ENCODE assay signal across 11 cellular contexts in genomic region chr17:80071116-80071980, GRCh38. TPM values are rescaled to one million over a fixed set of nuclear protein-coding genes. Genes with fewer than 3 reads are reported as not detected.
DNase-seq lines count a peak whose midpoint lies in the region; ATAC-seq and TF ChIP-seq lines count a peak whose summit lies in the region.
"Had no signal": no experiment of that assay in that cellular context is flagged by ENCODE, and none has a peak within 500 bp of the region (broad histone marks: within the 10 kb centered on the region; RNA-seq: fewer than 3 reads in every experiment).

No MANE protein-coding gene starts in this region.

- DNase-seq in D341Med (ENCODE audit: low spot score) (peak; percentile 32), anterior cingulate cortex (lab: John Stamatoyannopoulos, UW) (peak in 39 of 58 donors; percentile 14 to 75 (median 38)), heart right ventricle (peak; percentile 65 to 72), putamen (ENCODE audit: low spot score) (peak; percentile 56), OCI-LY7 (ENCODE audit: low spot score) (no peak)
- DNase-seq: activated naive CD8-positive, alpha-beta T cell treated with anti-CD3 and anti-CD28 coated beads for 36 hours; naive B cell; stimulated activated naive CD8-positive, alpha-beta T cell treated with anti-CD3 and anti-CD28 coated beads, Interleukin-15, amount 100 ng/mL, for 72 hours had no signal

- CTCF ChIA-PET in OCI-LY7 (lab: Charles Lee; ENCODE audit: unreplicated experiment) = no interaction called here

- TF ChIP-seq CTCF in heart right ventricle (IDR thresholded peaks at IDR 0.05) = no peak
- no peak for TF ChIP-seq CTCF in OCI-LY7 (conservative IDR thresholded peaks at IDR 0.05; ENCODE audit: low read length)

- H3K9me2 ChIP-seq in OCI-LY7 (ENCODE audit: insufficient read depth, low read length) = no peaks in the 10 kb centered on the region

- H2AFZ ChIP-seq in OCI-LY7 (ENCODE audit: low read length) = no peak overlapping the region

- no peaks in the 10 kb centered on the region for H3K9me3 ChIP-seq in heart right ventricle
- H3K9me3 ChIP-seq in OCI-LY7 (ENCODE audit: low read length) = no peaks in the 10 kb centered on the region

- ATAC-seq in heart right ventricle (peak; percentile 58 to 80 (median 74)), GM21447 (IDR thresholded peaks at IDR 0.05; ENCODE audit: unreplicated experiment) (no peak), GM18520 (IDR thresholded peaks at IDR 0.05; ENCODE audit: unreplicated experiment) (no peak), GM21786 (IDR thresholded peaks at IDR 0.05; ENCODE audit: unreplicated experiment) (no peak)
- ATAC-seq: stimulated activated naive CD8-positive, alpha-beta T cell treated with anti-CD3 and anti-CD28 coated beads, Interleukin-15, amount 100 ng/mL, for 72 hours had no signal

- H3K27me3 ChIP-seq in heart right ventricle = no peaks in the 10 kb centered on the region

- H3K4me2 ChIP-seq in OCI-LY7 (ENCODE audit: low read length) = no peak overlapping the region

- no peaks in the 10 kb centered on the region for H3K79me2 ChIP-seq in OCI-LY7 (ENCODE audit: insufficient read depth, low read depth, low read length)

- POLR2A ChIA-PET in OCI-LY7 (lab: Charles Lee) = interaction anchor here (0.6 to 0.7 kb wide), 3 partner anchors 52 to 695 kb away, joined by 3 to 5 read pairs (median 3); no protein-coding TSS in a partner anchor

- H3K4me1 ChIP-seq in heart right ventricle (peaks cover 17 to 44% (median 40%) of the 10 kb centered on the region in 9 donors), OCI-LY7 (ENCODE audit: insufficient read depth, low read length, poor library complexity, severe bottlenecking) (no peaks in the 10 kb centered on the region)

- H4K20me1 ChIP-seq in OCI-LY7 (ENCODE audit: insufficient read depth, low read length) = no peaks in the 10 kb centered on the region

- WGBS in heart right ventricle, 2 donors = 14 to 32% methylated on average over 21 of the region's 22 CpGs

- peak overlapping the region; percentile 8 to 58 (median 46) for H3K4me3 ChIP-seq in heart right ventricle
- no peak overlapping the region for H3K4me3 ChIP-seq in OCI-LY7 (ENCODE audit: low read depth, low read length, poor library complexity, severe bottlenecking)

- H3K27ac ChIP-seq in heart right ventricle = peak overlapping the region; percentile 71 to 95 (median 84)
- no peak overlapping the region for H3K27ac ChIP-seq in OCI-LY7 (ENCODE audit: low read depth, low read length, poor library complexity, severe bottlenecking)

- intact Hi-C loops in heart right ventricle (cut with DNase I) = loop anchor here in 2 of 10 donors (5.0 kb wide), 2 partner anchors 34 to 64 kb away; partner anchors contain the start of genes CCDC40 (in 1 of the 2) and TBC1D16 (in 1 of the 2)
- intact Hi-C loops in OCI-LY7 (cut with micrococcal nuclease; ENCODE audit: unreplicated experiment) = no loop called here

- no TSS peak for BruUV-seq in OCI-LY7 (replicated peaks; lab: Mats Ljungman, UMichigan)

- H3K36me3 ChIP-seq in heart right ventricle (no peaks in the 10 kb centered on the region), OCI-LY7 (ENCODE audit: insufficient read depth, low read length) (no peaks in the 10 kb centered on the region)

RNA-seq across cellular contexts. Expression of gene GAA, which starts 30.0 kb away (rescaled TPM):
- total RNA-seq in heart right ventricle (10 to 100 TPM; 29.6 to 67.7 (median 52.1) TPM), OCI-LY7 (2022) (51.6 and 59.4 TPM in 2 replicates)
- 10 to 100 TPM; 26.4 to 41.0 TPM for polyA plus RNA-seq in heart right ventricle
- total RNA-seq in OCI-LY7 (2014; rRNA removed; shearing (Covaris generic)) = 34.8 and 43.2 TPM in 2 replicates

RNA-seq across cellular contexts. Expression of gene CCDC40, which starts 34.9 kb away (rescaled TPM):
- 1 to 10 TPM; 3.4 to 8.9 (median 6.8) TPM for total RNA-seq in heart right ventricle
- polyA plus RNA-seq in heart right ventricle = 1 to 10 TPM; 2.0 to 5.8 TPM
- total RNA-seq in OCI-LY7 (2014; rRNA removed; shearing (Covaris generic)) = not detected in 2 replicates
- not detected in 2 replicates for total RNA-seq in OCI-LY7 (2022)

RNA-seq across cellular contexts. Expression of gene TBC1D16, which starts 35.7 kb away (rescaled TPM):
- 10 to 100 TPM; 13.5 to 23.3 (median 17.7) TPM for total RNA-seq in heart right ventricle
- 1 to 10 TPM; 4.8 to 5.7 TPM for polyA plus RNA-seq in heart right ventricle
- 0.38 and 0.41 TPM in 2 replicates for total RNA-seq in OCI-LY7 (2014; rRNA removed; shearing (Covaris generic))
- 0.63 and 0.74 TPM in 2 replicates for total RNA-seq in OCI-LY7 (2022)

Comparison
In these comparisons a context has a peak if more than half of its experiments do, and no peak if none do; other contexts are left out.
1. ATAC-seq: peak in heart right ventricle (8 of 8); none in GM21447 (single experiment), GM18520 (single experiment) and GM21786 (single experiment).
2. RNA of gene TBC1D16, which starts 35.7 kb away (total RNA-seq): 13.5 to 23.3 TPM in heart right ventricle; 0.38 to 0.74 TPM in OCI-LY7; every median in the first group is over 4 times any median in the second.